ENCODE assay signal across 19 cellular contexts in genomic region chr13:51707468-51707867, GRCh38.
DNase-seq lines count a peak whose midpoint lies in the region; ATAC-seq, FAIRE-seq and TF ChIP-seq lines count a peak whose summit lies in the region.
"Had no signal": no experiment of that assay in that cellular context is flagged by ENCODE, and none has a peak within 500 bp of the region (broad histone marks: within the 10 kb centered on the region; RNA-seq: fewer than 3 reads in every experiment).

No MANE protein-coding gene starts in this region.

- peaks cover 45% of the 10 kb centered on the region for H3K4me1 ChIP-seq in OCI-LY3 (ENCODE audit: low read length)
- H3K4me1 ChIP-seq in aorta (ENCODE audit: control insufficient read depth in 1 of 2, insufficient read depth in 2 of 2, low read length in 2 of 2), result no peaks in the 10 kb centered on the region

- TF ChIP-seq CTCF in GM10248 (IDR thresholded peaks at IDR 0.05; ENCODE audit: control extremely low read depth, extremely low read depth, low read depth, missing control alignments) (no peak), OCI-LY3 (IDR thresholded peaks at IDR 0.05; ENCODE audit: low read depth, low read length) (no peak), neural cell (IDR thresholded peaks at IDR 0.05; ENCODE audit: poor library complexity, severe bottlenecking) (no peak), glutamatergic neuron (IDR thresholded peaks at IDR 0.05; ENCODE audit: partially characterized antibody, unreplicated experiment) (no peak)

- H3K27ac Mint-ChIP-seq in glutamatergic neuron (ENCODE audit: unreplicated experiment), result no peak overlapping the region
- H3K27ac Mint-ChIP-seq: H9 had no signal

- intact Hi-C loops in aorta (cut with DNase I), result no loop called here

- no peak for ATAC-seq in aorta (ENCODE audit: low FRiP score)

- H3K4me3 ChIP-seq in OCI-LY3 (ENCODE audit: low read length), result peak overlapping the region; percentile 8; the same call in 1 of the 2 replicates
- no peak overlapping the region for H3K4me3 ChIP-seq in neural cell (ENCODE audit: low read length)
- H3K4me3 ChIP-seq in aorta (ENCODE audit: low read length in 2 of 2), result no peak overlapping the region

- H3K9me3 ChIP-seq in OCI-LY3 (ENCODE audit: insufficient read depth, low read length) (no peaks in the 10 kb centered on the region), neural cell (ENCODE audit: low read length) (no peaks in the 10 kb centered on the region), aorta (ENCODE audit: control insufficient read depth, low read length) (no peaks in the 10 kb centered on the region)

- DNase-seq in GM10248 (ENCODE audit: extremely low spot score) (peak; percentile 24), aorta (no peak), glutamatergic neuron (no peak), AG08395 (ENCODE audit: low spot score) (no peak)
- DNase-seq: 8988T; ACHN; AML-193; CD4-positive, alpha-beta memory T cell; DMS153; DMS79; GDM1; H9; IMR-90 had no signal

- no peak overlapping the region for H3K4me3 Mint-ChIP-seq in glutamatergic neuron (ENCODE audit: unreplicated experiment)
- H3K4me3 Mint-ChIP-seq: CD4-positive, alpha-beta memory T cell; H9 had no signal

- peak; percentile 16 for FAIRE-seq in A204.1 (lab: Jason Lieb, UNC)
- FAIRE-seq: H1, HTR-8/SVneo had no signal

- H3K9me2 ChIP-seq in neural cell (ENCODE audit: insufficient read depth, low read length), result no peaks in the 10 kb centered on the region

- TF ChIP-seq RAD21 in neural cell (conservative IDR thresholded peaks at IDR 0.05), result no peak

- no peak for TF ChIP-seq EP300 in neural cell (conservative IDR thresholded peaks at IDR 0.05; ENCODE audit: poor library complexity, severe bottlenecking)

- no peaks in the 10 kb centered on the region for H3K4me1 Mint-ChIP-seq in glutamatergic neuron (ENCODE audit: low read depth, unreplicated experiment)
- H3K4me1 Mint-ChIP-seq: H9 had no signal

- POLR2A ChIA-PET in GM10248 (lab: Yijun Ruan, JAX), result no interaction called here

- no peaks in the 10 kb centered on the region for H3K79me2 ChIP-seq in OCI-LY3 (ENCODE audit: low read length)
- no peaks in the 10 kb centered on the region for H3K79me2 ChIP-seq in neural cell (replicated peaks; ENCODE audit: insufficient read depth, low read length)

- H4K20me1 ChIP-seq in OCI-LY3 (ENCODE audit: insufficient read depth, low read length), result no peaks in the 10 kb centered on the region
- no peaks in the 10 kb centered on the region for H4K20me1 ChIP-seq in neural cell (ENCODE audit: insufficient read depth)

- peaks cover 16% of the 10 kb centered on the region for H3K36me3 ChIP-seq in OCI-LY3 (replicated peaks; ENCODE audit: low read depth, low read length)
- no peaks in the 10 kb centered on the region for H3K36me3 ChIP-seq in neural cell (ENCODE audit: insufficient read depth, low read length)
- peaks cover 0 to 3% of the 10 kb centered on the region in 2 donors for H3K36me3 ChIP-seq in aorta (ENCODE audit: control insufficient read depth in 1 of 2, insufficient read depth in 2 of 2, low read length in 1 of 2)

- no peaks in the 10 kb centered on the region for H3K27me3 ChIP-seq in OCI-LY3 (ENCODE audit: low read depth, low read length)
- H3K27me3 ChIP-seq in neural cell (ENCODE audit: insufficient read depth, low read depth, low read length), result no peaks in the 10 kb centered on the region
- H3K27me3 ChIP-seq in aorta (ENCODE audit: control insufficient read depth in 1 of 2, insufficient read depth in 2 of 2, low read length in 1 of 2), result no peaks in the 10 kb centered on the region

- CTCF ChIA-PET in GM10248 (lab: Yijun Ruan, JAX), result interaction anchor here (1.4 kb wide), 1 partner anchor 79 kb away, joined by 3 read pairs; no protein-coding TSS in a partner anchor

- H3K9me3 Mint-ChIP-seq in glutamatergic neuron (ENCODE audit: unreplicated experiment), result no peaks in the 10 kb centered on the region

- H3K36me3 Mint-ChIP-seq in glutamatergic neuron (ENCODE audit: unreplicated experiment), result no peaks in the 10 kb centered on the region

- peak overlapping the region; percentile 18; the same call in 1 of the 2 replicates for H3K9ac ChIP-seq in OCI-LY3 (ENCODE audit: low read length)
- H3K9ac ChIP-seq in neural cell (ENCODE audit: low read length), result no peak overlapping the region

- H3K4me2 ChIP-seq in OCI-LY3 (ENCODE audit: low read length) (peak overlapping the region; percentile 10), neural cell (ENCODE audit: low read length) (peak overlapping the region; percentile 2)

- H3F3A ChIP-seq in neural cell (ENCODE audit: insufficient read depth, low read length, poor library complexity, severe bottlenecking), result no peaks in the 10 kb centered on the region

- H3K27ac ChIP-seq in OCI-LY3 (ENCODE audit: low read length), result peak overlapping the region; percentile 88
- no peak overlapping the region for H3K27ac ChIP-seq in neural cell (ENCODE audit: low read length)
- H3K27ac ChIP-seq in aorta (ENCODE audit: low read depth in 1 of 2, low read length in 2 of 2), result no peak overlapping the region
- H3K27ac ChIP-seq: C4-2B had no signal

- H3K27me3 Mint-ChIP-seq in glutamatergic neuron (ENCODE audit: unreplicated experiment), result no peaks in the 10 kb centered on the region
- H3K27me3 Mint-ChIP-seq: CD4-positive, alpha-beta memory T cell had no signal

- H2AFZ ChIP-seq in OCI-LY3 (ENCODE audit: low read depth, low read length), result no peak overlapping the region
- no peak overlapping the region for H2AFZ ChIP-seq in neural cell (ENCODE audit: low read depth, low read length)

TF ChIP-seq in neural cell, 6 proteins besides CTCF, POLR2A, EP300 and RAD21:
- no peak for TF ChIP-seq MXI1 (conservative IDR thresholded peaks at IDR 0.05; ENCODE audit: poor library complexity, severe bottlenecking)
- TF ChIP-seq SMC3 (conservative IDR thresholded peaks at IDR 0.05; ENCODE audit: poor library complexity), result no peak
- TF ChIP-seq TAF1 (IDR thresholded peaks at IDR 0.05; ENCODE audit: low read depth), result no peak
- TF ChIP-seq EZH2 (IDR thresholded peaks at IDR 0.05; ENCODE audit: borderline replicate concordance, insufficient read depth, low read length, poor library complexity, severe bottlenecking), result no peak
- no peak for TF ChIP-seq REST (IDR thresholded peaks at IDR 0.05; ENCODE audit: borderline replicate concordance)
- TF ChIP-seq POLR2AphosphoS5 (IDR thresholded peaks at IDR 0.05), result no peak
